In the genomic region with DNA sequence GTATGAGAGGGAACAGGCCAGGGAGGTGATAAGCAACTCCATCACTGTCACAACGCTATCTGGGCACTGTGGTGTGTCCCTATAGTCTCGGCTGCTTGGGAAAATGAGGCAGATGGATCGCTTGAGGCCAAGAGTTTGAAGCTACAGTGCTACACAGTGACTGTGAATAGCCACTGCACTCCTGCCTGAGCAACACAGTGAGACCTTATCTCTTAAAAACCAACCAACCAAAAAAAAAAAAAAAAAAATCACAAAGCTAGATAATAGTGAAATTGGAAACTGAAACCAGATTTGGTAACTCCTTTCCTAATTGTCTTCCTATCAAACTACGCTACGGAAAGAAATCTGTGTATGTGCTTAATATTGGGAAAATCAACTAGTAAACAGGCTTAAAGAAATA, we compare ENCODE assay signal across 1 cellular context.
TF ChIP-seq lines count a peak whose summit lies in the region.

No MANE protein-coding gene starts in this region.

TF ChIP-seq in IMR-90, 13 proteins besides CTCF, POLR2A, EP300 and RAD21 (continued from another document):
- TF ChIP-seq USF2 (IDR thresholded peaks at IDR 0.05; ENCODE audit: low read depth, low read length) (no peak), MAZ (IDR thresholded peaks at IDR 0.05; ENCODE audit: borderline replicate concordance, low read depth, low read length) (no peak), MAFK (IDR thresholded peaks at IDR 0.05; ENCODE audit: low read depth, low read length) (no peak)
